8 cellular contexts compared by ENCODE assay signal in the genomic region with DNA sequence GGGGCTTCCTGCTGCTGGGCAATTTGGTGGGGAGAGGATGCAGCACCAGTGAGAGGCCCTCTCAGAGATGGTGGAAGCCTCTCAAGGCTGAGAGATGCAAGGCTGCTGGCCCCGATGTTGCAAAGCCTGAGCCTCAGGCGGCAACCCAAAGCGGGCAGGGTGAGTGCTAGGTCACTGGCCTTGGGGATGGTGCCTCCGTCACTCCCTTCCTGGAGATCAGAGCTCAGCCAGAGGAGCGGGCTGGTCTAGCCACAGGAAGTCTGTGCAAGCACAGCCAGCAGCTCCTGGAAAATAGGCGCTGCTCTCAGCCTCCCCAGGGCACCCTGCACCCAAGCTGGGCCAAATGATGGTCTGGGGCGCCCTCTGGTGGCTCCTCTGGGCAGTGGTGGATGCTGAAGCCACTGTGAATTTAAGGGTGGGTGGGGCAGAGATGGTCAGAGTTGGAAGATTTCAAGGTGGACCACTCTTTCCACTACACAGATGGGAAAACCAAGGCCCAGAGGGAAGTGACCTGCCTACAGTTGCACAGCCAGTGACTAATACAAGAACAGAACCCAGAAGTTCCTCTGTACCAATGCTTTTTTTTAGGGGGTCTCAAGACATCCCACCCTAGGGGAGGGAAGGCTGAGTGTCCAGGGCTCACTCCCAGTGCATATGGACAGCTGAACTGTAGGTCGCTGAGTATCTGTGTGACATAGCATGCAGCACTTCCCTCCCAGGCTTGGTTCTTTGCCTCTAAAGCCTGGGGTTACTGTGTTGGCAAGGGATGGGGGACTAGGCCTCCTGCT. TPM values are rescaled to one million over a fixed set of nuclear protein-coding genes. Genes with fewer than 3 reads are reported as not detected.
DNase-seq lines count a peak whose midpoint lies in the region; ATAC-seq, FAIRE-seq and TF ChIP-seq lines count a peak whose summit lies in the region.

No MANE protein-coding gene starts in this region.

- dilution Hi-C loops in endothelial cell of umbilical vein (cut with MboI; ENCODE audit: extremely low pct_ligation_motif_present, low sequenced_read_pairs) = no loop called here

- H3K4me1 ChIP-seq in OCI-LY7 (ENCODE audit: insufficient read depth, low read length, poor library complexity, severe bottlenecking) (peaks cover 17% of the 10 kb centered on the region), endothelial cell of umbilical vein (ENCODE audit: control insufficient read depth, extremely low read depth, insufficient read depth, low read length) (no peaks in the 10 kb centered on the region)

- no peak overlapping the region for H3K4me3 ChIP-seq in GM12865 (ENCODE audit: low read depth, low read length)
- no peak overlapping the region for H3K4me3 ChIP-seq in OCI-LY7 (ENCODE audit: low read depth, low read length, poor library complexity, severe bottlenecking)
- H3K4me3 ChIP-seq in endothelial cell of umbilical vein (replicated peaks in 1 of 3; ENCODE audit: insufficient read depth in 1 of 3, low read depth in 1 of 3, low read length in 3 of 3) = no peak overlapping the region

- peak; percentile 80 for DNase-seq in GM12865 (ENCODE audit: low read depth)
- peak; percentile 80 for DNase-seq in HT1080 (ENCODE audit: low read depth)
- DNase-seq in OCI-LY7 (ENCODE audit: low spot score) = peak; percentile 86
- peak; percentile 98 for DNase-seq in activated CD8-positive, alpha-beta memory T cell treated with anti-CD3 and anti-CD28 coated beads, Interleukin-2, amount 50 U/mL, for 48 hours
- peak; percentile 70 for DNase-seq in endothelial cell of umbilical vein (ENCODE audit: low read depth, low spot score)
- peak; percentile 87 for DNase-seq in mucosa of gallbladder (ENCODE audit: low spot score)
- peak; percentile 94 for DNase-seq in stimulated activated CD8-positive, alpha-beta memory T cell treated with anti-CD3 and anti-CD28 coated beads, Interleukin-4, amount 100 ng/mL, for 48 hours

- H3K4me2 ChIP-seq in OCI-LY7 (ENCODE audit: low read length) = peak overlapping the region; percentile 33; the same call in 1 of the 2 replicates
- H3K4me2 ChIP-seq in endothelial cell of umbilical vein (ENCODE audit: insufficient read depth, low read length) = no peak overlapping the region

- TF ChIP-seq CTCF in GM12865 (IDR thresholded peaks at IDR 0.05; ENCODE audit: insufficient read depth, low read depth, low read length, missing control alignments) (peak; percentile 92), OCI-LY7 (conservative IDR thresholded peaks at IDR 0.05; ENCODE audit: low read length) (peak; percentile 89), endothelial cell of umbilical vein (IDR thresholded peaks at IDR 0.05; ENCODE audit: extremely low read depth in 1 of 2, insufficient read depth in 1 of 2, low read depth in 1 of 2, low read length in 2 of 2) (peak; percentile 93 to 95)

- H4K20me1 ChIP-seq in OCI-LY7 (ENCODE audit: insufficient read depth, low read length) (no peaks in the 10 kb centered on the region), endothelial cell of umbilical vein (replicated peaks; ENCODE audit: control insufficient read depth, extremely low read depth, insufficient read depth, low read length) (no peaks in the 10 kb centered on the region)

- H3K36me3 ChIP-seq in OCI-LY7 (ENCODE audit: insufficient read depth, low read length) (no peaks in the 10 kb centered on the region), endothelial cell of umbilical vein (ENCODE audit: control insufficient read depth in 2 of 2, extremely low read depth in 1 of 2, insufficient read depth in 2 of 2, low read length in 2 of 2) (no peaks in the 10 kb centered on the region)

- H2AFZ ChIP-seq in OCI-LY7 (ENCODE audit: low read length) (peak overlapping the region; percentile 54; the same call in 1 of the 2 replicates), endothelial cell of umbilical vein (ENCODE audit: low read depth, low read length) (peak overlapping the region; percentile 55)

- FAIRE-seq in endothelial cell of umbilical vein (lab: Jason Lieb, UNC) = peak; percentile 94

- H3K9ac ChIP-seq in endothelial cell of umbilical vein (replicated peaks; ENCODE audit: extremely low read depth, insufficient read depth, low read length) = no peak overlapping the region

- intact Hi-C loops in OCI-LY7 (cut with micrococcal nuclease; ENCODE audit: unreplicated experiment) = loop anchor here (1.0 to 10.0 kb wide), 5 partner anchors 132 to 618 kb away; no protein-coding TSS in a partner anchor
- intact Hi-C loops in endothelial cell of umbilical vein (cut with micrococcal nuclease) = loop anchor here (1.0 to 5.0 kb wide), 8 partner anchors 132 to 830 kb away; a partner anchor contains a TSS

- H3K27me3 ChIP-seq in endothelial cell of umbilical vein (ENCODE audit: control insufficient read depth in 2 of 2, insufficient read depth in 2 of 2, low read length in 2 of 2) = no peaks in the 10 kb centered on the region

- no peaks in the 10 kb centered on the region for H3K9me1 ChIP-seq in endothelial cell of umbilical vein (replicated peaks; ENCODE audit: control insufficient read depth, extremely low read depth, insufficient read depth, low read length)

- TF ChIP-seq POLR2A in endothelial cell of umbilical vein (IDR thresholded peaks at IDR 0.05; ENCODE audit: low read depth, low read length) = no peak

- POLR2A ChIA-PET in OCI-LY7 (lab: Charles Lee) = interaction anchor here (0.7 kb wide), 1 partner anchor 21 kb away, joined by 3 read pairs; a partner anchor contains a TSS
- POLR2A ChIA-PET in endothelial cell of umbilical vein (lab: Charles Lee) = no interaction called here

- CTCF ChIA-PET in OCI-LY7 (lab: Charles Lee; ENCODE audit: unreplicated experiment) (interaction anchor here (0.6 to 2.6 kb wide), 2 partner anchors 20 to 131 kb away, joined by 3 to 12 read pairs; a partner anchor contains a TSS), endothelial cell of umbilical vein (lab: Charles Lee) (interaction anchor here (0.6 to 10.1 kb wide), 46 partner anchors 9 to 929 kb away, joined by 3 to 246 read pairs (median 3); no protein-coding TSS in a partner anchor)

- H3K27ac ChIP-seq in OCI-LY7 (ENCODE audit: low read depth, low read length, poor library complexity, severe bottlenecking) (no peak overlapping the region), endothelial cell of umbilical vein (ENCODE audit: insufficient read depth, low read depth, low read length) (no peak overlapping the region)

- no peak for ATAC-seq in GM21360 (IDR thresholded peaks at IDR 0.05; ENCODE audit: unreplicated experiment)

- H3K79me2 ChIP-seq in OCI-LY7 (ENCODE audit: insufficient read depth, low read depth, low read length) (no peaks in the 10 kb centered on the region), endothelial cell of umbilical vein (ENCODE audit: control insufficient read depth, insufficient read depth, low read length) (no peaks in the 10 kb centered on the region)

- H3K9me2 ChIP-seq in OCI-LY7 (ENCODE audit: insufficient read depth, low read length) = no peaks in the 10 kb centered on the region

- BruUV-seq in OCI-LY7 (replicated peaks; lab: Mats Ljungman, UMichigan) (no TSS peak), endothelial cell of umbilical vein (replicated peaks; lab: Mats Ljungman, UMichigan) (no TSS peak)

- H3K9me3 ChIP-seq in OCI-LY7 (ENCODE audit: low read length) (no peaks in the 10 kb centered on the region; the same call in 1 of the 2 replicates), endothelial cell of umbilical vein (replicated peaks; ENCODE audit: control insufficient read depth, insufficient read depth, low read length) (no peaks in the 10 kb centered on the region)

TF ChIP-seq in endothelial cell of umbilical vein, 7 proteins besides CTCF, POLR2A, EP300 and RAD21:
- no peak for TF ChIP-seq JUN (IDR thresholded peaks at IDR 0.05; ENCODE audit: borderline replicate concordance, insufficient read depth, insufficient read length, low read depth)

RNA-seq across cellular contexts. Expression of a gene that starts 20.8 kb away (rescaled TPM):
- total RNA-seq in HT1080 (2014; rRNA removed; shearing (Covaris generic)) = not detected in 2 replicates
- polyA plus RNA-seq in HT1080 (2015; cell fraction: cytosol; rRNA removed) = not detected in 2 replicates
- not detected in 2 replicates for polyA plus RNA-seq in HT1080 (2015; cell fraction: nucleus; rRNA removed)
- 0.47 and 0.70 TPM in 2 replicates for total RNA-seq in OCI-LY7 (2014; rRNA removed; shearing (Covaris generic))
- total RNA-seq in OCI-LY7 (2022) = 1.3 and 1.4 TPM in 2 replicates
- total RNA-seq in endothelial cell of umbilical vein = not detected in 2 replicates
- polyA plus RNA-seq in endothelial cell of umbilical vein = not detected in 2 replicates
- polyA plus RNA-seq in endothelial cell of umbilical vein (2011; cell fraction: cytosol; rRNA removed) = 0.01 TPM in 1 of 2 replicates, not detected in the other
- not detected in 2 replicates for polyA plus RNA-seq in endothelial cell of umbilical vein (2011; cell fraction: nucleus; rRNA removed)
- not detected in 2 replicates for polyA plus RNA-seq in endothelial cell of umbilical vein (2012)
- 0.11 and 0.12 TPM in 2 replicates for polyA minus RNA-seq in endothelial cell of umbilical vein
- polyA minus RNA-seq in endothelial cell of umbilical vein (2011; cell fraction: cytosol; rRNA and poly(A)+ RNA removed) = not detected
- polyA minus RNA-seq in endothelial cell of umbilical vein (2011; cell fraction: nucleus; rRNA and poly(A)+ RNA removed) = not detected in 2 replicates
- not detected for total RNA-seq in mucosa of gallbladder
